ENCODE assay signal across 12 cellular contexts in the genomic region with DNA sequence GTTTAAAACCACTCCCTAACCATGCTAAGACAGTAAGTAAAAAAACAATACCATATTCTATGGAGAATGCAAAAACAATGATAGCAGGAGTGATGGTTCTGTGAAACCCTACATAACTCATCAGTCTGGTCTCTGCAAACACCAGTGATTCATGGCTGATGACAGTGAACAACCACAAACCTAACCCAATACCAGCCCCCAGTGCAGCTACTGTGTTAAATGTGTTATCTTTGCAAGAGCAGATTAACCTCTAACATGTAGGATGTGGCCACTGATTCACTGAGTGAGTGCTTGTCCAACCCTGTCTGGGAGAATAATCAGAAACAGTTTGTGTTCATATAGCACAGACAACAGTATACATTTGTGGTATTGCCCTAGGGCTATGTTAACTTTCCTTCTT.
A peak's percentile ranks its signal among the peaks of the same experiment; 100 is the strongest.
DNase-seq lines count a peak whose midpoint lies in the region; ATAC-seq and TF ChIP-seq lines count a peak whose summit lies in the region.
"Had no signal": no experiment of that assay in that cellular context is flagged by ENCODE, and none has a peak within 500 bp of the region (broad histone marks: within the 10 kb centered on the region; RNA-seq: fewer than 3 reads in every experiment).

No MANE protein-coding gene starts in this region.

- no peaks in the 10 kb centered on the region for H3K9me3 Mint-ChIP-seq in activated T-helper 2 cell treated with anti-CD3 and anti-CD28 coated beads, Interferon-gamma antibody, Interleukin-2, Interleukin-4, amounts not matched to agents 10 μg/mL and 5 μg/mL and 100 μg/mL, durations not matched to agents 14 hours and 24 hours and 36 hours
- H3K9me3 Mint-ChIP-seq: neural progenitor cell had no signal

- H3K36me3 ChIP-seq in MG63 (no peaks in the 10 kb centered on the region), mucosa of descending colon (ENCODE audit: low read depth) (no peaks in the 10 kb centered on the region)
- H3K36me3 ChIP-seq: neural progenitor cell had no signal

- no peaks in the 10 kb centered on the region for H3K27me3 ChIP-seq in MG63
- H3K27me3 ChIP-seq: neural progenitor cell had no signal

- no peaks in the 10 kb centered on the region for H3K27me3 Mint-ChIP-seq in activated T-helper 2 cell treated with anti-CD3 and anti-CD28 coated beads, Interferon-gamma antibody, Interleukin-2, Interleukin-4, amounts not matched to agents 10 μg/mL and 5 μg/mL and 100 μg/mL, durations not matched to agents 14 hours and 24 hours and 36 hours (ENCODE audit: low read depth)

- no peaks in the 10 kb centered on the region for H3K36me3 Mint-ChIP-seq in activated T-helper 2 cell treated with anti-CD3 and anti-CD28 coated beads, Interferon-gamma antibody, Interleukin-2, Interleukin-4, amounts not matched to agents 10 μg/mL and 5 μg/mL and 100 μg/mL, durations not matched to agents 14 hours and 24 hours and 36 hours (ENCODE audit: low read depth)
- H3K36me3 Mint-ChIP-seq: CD14-positive monocyte, neural progenitor cell had no signal

- DNase-seq in EL (peak; percentile 30), MG63 (peak; percentile 21), kidney glomerular epithelial cell (lab: John Stamatoyannopoulos, UW) (peak; percentile 73), mucosa of descending colon (no peak), NCI-H146 treated with DMSO at 0.1 percent for 48 hours (lab: John Stamatoyannopoulos, UW; ENCODE audit: unreplicated experiment) (no peak)
- peak; percentile 12 for DNase-seq in activated T-helper 2 cell treated with anti-CD3 and anti-CD28 coated beads, Interferon-gamma antibody, Interleukin-2, Interleukin-4, amounts not matched to agents 10 μg/mL and 5 μg/mL and 100 μg/mL, durations not matched to agents 14 hours and 24 hours and 36 hours (ENCODE audit: low spot score)
- DNase-seq: cortex of kidney, NCI-H1436 had no signal

- TF ChIP-seq CTCF in mucosa of descending colon (IDR thresholded peaks at IDR 0.05) = no peak

- no peaks in the 10 kb centered on the region for H3K4me1 ChIP-seq in mucosa of descending colon (ENCODE audit: low read depth)
- H3K4me1 ChIP-seq: neural progenitor cell had no signal

- no peak overlapping the region for H3K4me3 Mint-ChIP-seq in activated T-helper 2 cell treated with anti-CD3 and anti-CD28 coated beads, Interferon-gamma antibody, Interleukin-2, Interleukin-4, amounts not matched to agents 10 μg/mL and 5 μg/mL and 100 μg/mL, durations not matched to agents 14 hours and 24 hours and 36 hours (ENCODE audit: low read depth)
- H3K4me3 Mint-ChIP-seq: CD14-positive monocyte, neural progenitor cell had no signal

- no peak overlapping the region for H3K4me3 ChIP-seq in MG63
- no peak overlapping the region for H3K4me3 ChIP-seq in mucosa of descending colon
- H3K4me3 ChIP-seq: neural progenitor cell had no signal

- no peak overlapping the region for H3K27ac Mint-ChIP-seq in activated T-helper 2 cell treated with anti-CD3 and anti-CD28 coated beads, Interferon-gamma antibody, Interleukin-2, Interleukin-4, amounts not matched to agents 10 μg/mL and 5 μg/mL and 100 μg/mL, durations not matched to agents 14 hours and 24 hours and 36 hours
- H3K27ac Mint-ChIP-seq: CD14-positive monocyte had no signal

- ATAC-seq in mucosa of descending colon = no peak
- no peak for ATAC-seq in GM21737 (IDR thresholded peaks at IDR 0.05; ENCODE audit: unreplicated experiment)
- ATAC-seq in HG02588 (IDR thresholded peaks at IDR 0.05; ENCODE audit: unreplicated experiment) = no peak

- H3K9me3 ChIP-seq in MG63 (no peaks in the 10 kb centered on the region), mucosa of descending colon (no peaks in the 10 kb centered on the region)

- intact Hi-C loops in activated T-helper 2 cell treated with anti-CD3 and anti-CD28 coated beads, Interferon-gamma antibody, Interleukin-2, Interleukin-4, amounts not matched to agents 10 μg/mL and 5 μg/mL and 100 μg/mL, durations not matched to agents 14 hours and 24 hours and 36 hours (cut with micrococcal nuclease) = no loop called here
- intact Hi-C loops in mucosa of descending colon (cut with DNase I, micrococcal nuclease) = no loop called here

- H3K4me1 Mint-ChIP-seq in activated T-helper 2 cell treated with anti-CD3 and anti-CD28 coated beads, Interferon-gamma antibody, Interleukin-2, Interleukin-4, amounts not matched to agents 10 μg/mL and 5 μg/mL and 100 μg/mL, durations not matched to agents 14 hours and 24 hours and 36 hours (ENCODE audit: low read depth) = peaks cover 5% of the 10 kb centered on the region
- H3K4me1 Mint-ChIP-seq: CD14-positive monocyte, neural progenitor cell had no signal

Comparison
In these comparisons a context has a peak if more than half of its experiments do, and no peak if none do; other contexts are left out.
1. DNase-seq: peak in EL (single experiment), MG63 (single experiment), activated T-helper 2 cell treated with anti-CD3 and anti-CD28 coated beads, Interferon-gamma antibody, Interleukin-2, Interleukin-4, amounts not matched to agents 10 μg/mL and 5 μg/mL and 100 μg/mL, durations not matched to agents 14 hours and 24 hours and 36 hours (single experiment) and kidney glomerular epithelial cell (single experiment); none in mucosa of descending colon (0 of 3) and NCI-H146 treated with DMSO at 0.1 percent for 48 hours (single experiment).